Comparison of ENCODE assay signal across 8 cellular contexts in genomic region chr1:201495447-201496295, GRCh38. TPM values are rescaled to one million over a fixed set of nuclear protein-coding genes. Genes with fewer than 3 reads are reported as not detected.
DNase-seq lines count a peak whose midpoint lies in the region; ATAC-seq, FAIRE-seq and TF ChIP-seq lines count a peak whose summit lies in the region.

No MANE protein-coding gene starts in this region.

- no peak for TF ChIP-seq POLR2A in K562 (conservative IDR thresholded peaks at IDR 0.05)

- no peaks in the 10 kb centered on the region for H3K9me1 ChIP-seq in K562 (ENCODE audit: control insufficient read depth, insufficient read depth, low read length)

- H3K36me3 ChIP-seq in HEK293 (ENCODE audit: control insufficient read depth in 2 of 2, insufficient read depth in 1 of 2, low read length in 2 of 2) (no peaks in the 10 kb centered on the region), K562 (ENCODE audit: control insufficient read depth, insufficient read depth, low read length) (no peaks in the 10 kb centered on the region)

- H3K4me3 ChIP-seq in HEK293 (ENCODE audit: low read depth, low read length) (no peak overlapping the region), K562 (no peak overlapping the region)

- H2AFZ ChIP-seq in K562 (ENCODE audit: low read depth, low read length) = no peak overlapping the region

- H3K9ac ChIP-seq in K562 (ENCODE audit: insufficient read depth in 1 of 2, low read depth in 2 of 2, low read length in 2 of 2) = no peak overlapping the region

- ATAC-seq in K562 (no peak), sciatic nerve (peak; percentile 77), GM21381 (IDR thresholded peaks at IDR 0.05; ENCODE audit: unreplicated experiment) (no peak)

- WGBS in K562 (ENCODE audit: insufficient coverage, low coverage, missing lambda C conversion rate) = 39% methylated on average over 12 of the region's 12 CpGs

- TF ChIP-seq EP300 in K562 (IDR thresholded peaks at IDR 0.05; ENCODE audit: low read length) = no peak

- no peak for TF ChIP-seq RAD21 in K562 (CRISPR knock-in tag; conservative IDR thresholded peaks at IDR 0.05 in 1 of 2, IDR thresholded peaks at IDR 0.05 in 1 of 2)

- DNase-seq in K562 (ENCODE audit: extremely low read depth in 1 of 4, low spot score in 3 of 4) = no peak
- peak in 45 of 51 donors; percentile 31 to 96 (median 80) for DNase-seq in hypothalamus (lab: John Stamatoyannopoulos, UW)
- DNase-seq in sciatic nerve (ENCODE audit: low spot score) = peak; percentile 86
- DNase-seq in mesenteric fat pad (ENCODE audit: low spot score) = no peak
- no peak for DNase-seq in activated CD8-positive, alpha-beta memory T cell treated with anti-CD3 and anti-CD28 coated beads for 24 hours
- no peak for DNase-seq in GM10266 (ENCODE audit: extremely low spot score)

- in situ Hi-C loops in K562 (cut with MboI) = no loop called here

- no TSS peak for BruUV-seq in K562 (replicated peaks; lab: Mats Ljungman, UMichigan)

- no peak for FAIRE-seq in K562 (lab: Jason Lieb, UNC)

- no peak overlapping the region for H3K27ac ChIP-seq in HEK293 (ENCODE audit: extremely low read depth, low read depth, low read length)
- H3K27ac ChIP-seq in K562 (ENCODE audit: extremely low read depth, low read depth, low read length) = no peak overlapping the region

- H3K9me3 ChIP-seq in HEK293 (ENCODE audit: control insufficient read depth, insufficient read depth, low read depth, low read length) (no peaks in the 10 kb centered on the region), K562 (replicated peaks; ENCODE audit: control insufficient read depth, insufficient read depth, low read depth, low read length) (no peaks in the 10 kb centered on the region)

- no peaks in the 10 kb centered on the region for H4K20me1 ChIP-seq in K562 (replicated peaks; ENCODE audit: control insufficient read depth, insufficient read depth, low read length)

- H3K79me2 ChIP-seq in K562 (ENCODE audit: control insufficient read depth, insufficient read depth, low read length) = no peaks in the 10 kb centered on the region

- POLR2A ChIA-PET in HEK293 (lab: Yijun Ruan, JAX) (interaction anchor here (1.8 to 2.3 kb wide), 2 partner anchors 10 to 16 kb away, joined by 4 read pairs; no protein-coding TSS in a partner anchor), K562 (lab: Yijun Ruan, JAX) (interaction anchor here (0.6 to 2.8 kb wide), 11 partner anchors 9 to 419 kb away, joined by 3 to 12 read pairs (median 3); partner anchors contain the start of gene CSRP1)

- TF ChIP-seq CTCF in HEK293 (tag by site-specific recombination; IDR thresholded peaks at IDR 0.05) (no peak), K562 (IDR thresholded peaks at IDR 0.05 in 2 of 3, conservative IDR thresholded peaks at IDR 0.05 in 1 of 3; ENCODE audit: insufficient read depth in 2 of 3, low read depth in 1 of 3, low read length in 3 of 3) (no peak), GM10266 (IDR thresholded peaks at IDR 0.05; ENCODE audit: control insufficient read depth, insufficient read depth, low read depth, missing control alignments) (no peak)

- H3K4me2 ChIP-seq in K562 (ENCODE audit: insufficient read depth, low read length) = no peak overlapping the region

- H3K4me1 ChIP-seq in HEK293 (ENCODE audit: control insufficient read depth, insufficient read depth, low read length) = no peaks in the 10 kb centered on the region
- no peaks in the 10 kb centered on the region; a peak in 1 of 5 replicates for H3K4me1 ChIP-seq in K562 (replicated peaks in 1 of 2; ENCODE audit: control insufficient read depth in 2 of 2, insufficient read depth in 2 of 2, low read length in 2 of 2)

- intact Hi-C loops in K562 (cut with micrococcal nuclease) (no loop called here), sciatic nerve (cut with DNase I) (no loop called here)

- CTCF ChIA-PET in HEK293 (lab: Yijun Ruan, JAX) (interaction anchor here (0.6 to 4.8 kb wide), 4 partner anchors 17 to 685 kb away, joined by 3 to 38 read pairs (median 6); no protein-coding TSS in a partner anchor), K562 (lab: Yijun Ruan, JAX; ENCODE audit: low intra/inter-chr PET ratio) (no interaction called here)

- H3K27me3 ChIP-seq in K562 (ENCODE audit: control insufficient read depth in 2 of 2, insufficient read depth in 2 of 2, low read length in 2 of 2) = peaks cover 0 to 15% of the 10 kb centered on the region in 2 experiments; a peak in 1 of 5 replicates

TF ChIP-seq in HEK293, 187 proteins besides CTCF, POLR2A, EP300 and RAD21:
- TF ChIP-seq ZIC2 (tag by site-specific recombination; IDR thresholded peaks at IDR 0.05) (peak; percentile 79), ZSCAN16 (tag by site-specific recombination; IDR thresholded peaks at IDR 0.05) (no peak)

TF ChIP-seq in K562, 482 proteins besides CTCF, POLR2A, EP300 and RAD21 (continues in another document):
- TF ChIP-seq ZBTB43 (CRISPR knock-in tag; IDR thresholded peaks at IDR 0.05) = no peak
- TF ChIP-seq SMAD2 (IDR thresholded peaks at IDR 0.05; ENCODE audit: low read depth, low read length) = no peak
- peak; percentile 12; the same call in 1 of the 2 replicates for TF ChIP-seq RFX1 (IDR thresholded peaks at IDR 0.05)

RNA-seq across cellular contexts. Expression of gene CSRP1, which starts 11.3 kb away (rescaled TPM):
- total RNA-seq in K562 (2011; cell fraction: chromatin; rRNA removed; ENCODE audit: low replicate concordance) = 6.5 and 10.3 TPM in 2 replicates
- total RNA-seq in K562 (2011; cell fraction: nucleolus; rRNA removed) = 7.0 and 7.5 TPM in 2 replicates
- 7.3 and 8.9 TPM in 2 replicates for total RNA-seq in K562 (2011; cell fraction: nucleoplasm; rRNA removed)
- 23.7 and 30.8 TPM in 2 replicates for total RNA-seq in K562 (2014; rRNA removed)
- total RNA-seq in K562 (2014; rRNA removed; fragmentation: Illumina TruSeq; extraction: Trizol) = 19.6 and 22.6 TPM in 2 replicates
- 28.3 and 30.3 TPM in 2 replicates for total RNA-seq in K562 (2015; rRNA removed; fragmentation: Illumina TruSeq; extraction: Trizol)
- 25.7 and 28.2 TPM in 2 replicates for total RNA-seq in K562 (2021)
- polyA plus RNA-seq in K562 (2011; rRNA removed) = 21.3 and 23.7 TPM in 2 replicates
- polyA plus RNA-seq in K562 (2011; cell fraction: cytosol; rRNA removed) = 29.2 and 43.4 TPM in 2 replicates
- polyA plus RNA-seq in K562 (2011; cell fraction: nucleus; rRNA removed) = 14.3 and 20.0 TPM in 2 replicates
- 39.0 and 47.5 TPM in 2 replicates for polyA plus RNA-seq in K562 (2012)
- polyA plus RNA-seq in K562 (2014; fragmentation: Illumina TruSeq; extraction: Trizol) = 34.6 and 39.4 TPM in 2 replicates
- polyA plus RNA-seq in K562 (2014; fragmentation: Nextera tagmentation; extraction: Ambion mirVana) = 10 to 100 TPM in 1 of 2 experiments, 1 to 10 TPM in 1; 6.8 to 11.0 TPM
- 24.9 and 32.1 TPM in 2 replicates for polyA plus RNA-seq in K562 (2014; rRNA removed)
- 14.3 and 19.7 TPM in 2 replicates for polyA minus RNA-seq in K562 (2011; rRNA and poly(A)+ RNA removed)
- 12.0 and 16.7 TPM in 2 replicates for polyA minus RNA-seq in K562 (2011; cell fraction: cytosol; rRNA and poly(A)+ RNA removed)
- 7.7 and 8.8 TPM in 2 replicates for polyA minus RNA-seq in K562 (2011; cell fraction: nucleus; rRNA and poly(A)+ RNA removed)
- total RNA-seq in sciatic nerve = 768 TPM
- total RNA-seq in mesenteric fat pad = 151 TPM

RNA-seq across cellular contexts. Expression of gene PHLDA3, which starts 26.7 kb away (rescaled TPM):
- not detected in 2 replicates for total RNA-seq in K562 (2011; cell fraction: chromatin; rRNA removed; ENCODE audit: low replicate concordance)
- not detected in 2 replicates for total RNA-seq in K562 (2011; cell fraction: nucleolus; rRNA removed)
- not detected in 2 replicates for total RNA-seq in K562 (2011; cell fraction: nucleoplasm; rRNA removed)
- total RNA-seq in K562 (2014; rRNA removed) (0.27 TPM in 1 of 2 replicates, not detected in the other), K562 (2014; rRNA removed; fragmentation: Illumina TruSeq; extraction: Trizol) (not detected in 2 replicates), K562 (2015; rRNA removed; fragmentation: Illumina TruSeq; extraction: Trizol) (not detected in 2 replicates), K562 (2021) (0.11 and 0.42 TPM in 2 replicates), sciatic nerve (159 TPM), mesenteric fat pad (358 TPM)
- polyA plus RNA-seq in K562 (2011; rRNA removed) (not detected in 2 replicates), K562 (2014; fragmentation: Illumina TruSeq; extraction: Trizol) (not detected in 2 replicates), K562 (2014; fragmentation: Nextera tagmentation; extraction: Ambion mirVana) (not detected), K562 (2014; rRNA removed) (not detected in 2 replicates)
- polyA plus RNA-seq in K562 (2011; cell fraction: cytosol; rRNA removed) = 0.13 TPM in 1 of 2 replicates, not detected in the other
- polyA plus RNA-seq in K562 (2011; cell fraction: nucleus; rRNA removed) = 0.04 TPM in 1 of 2 replicates, not detected in the other
- not detected in 2 replicates for polyA plus RNA-seq in K562 (2012)
- polyA minus RNA-seq in K562 (2011; rRNA and poly(A)+ RNA removed) = not detected in 2 replicates
- not detected in 2 replicates for polyA minus RNA-seq in K562 (2011; cell fraction: cytosol; rRNA and poly(A)+ RNA removed)
- polyA minus RNA-seq in K562 (2011; cell fraction: nucleus; rRNA and poly(A)+ RNA removed) = not detected in 2 replicates

RNA-seq across cellular contexts. Expression of gene NAV1, which starts 43.3 kb away (rescaled TPM):
- total RNA-seq in K562 (2011; cell fraction: chromatin; rRNA removed; ENCODE audit: low replicate concordance) = 12.5 and 15.1 TPM in 2 replicates
- total RNA-seq in K562 (2011; cell fraction: nucleolus; rRNA removed) = 5.0 and 6.2 TPM in 2 replicates
- 10.3 and 12.7 TPM in 2 replicates for total RNA-seq in K562 (2011; cell fraction: nucleoplasm; rRNA removed)
- total RNA-seq in K562 (2014; rRNA removed) (4.5 and 4.9 TPM in 2 replicates), K562 (2014; rRNA removed; fragmentation: Illumina TruSeq; extraction: Trizol) (3.2 and 3.7 TPM in 2 replicates), K562 (2015; rRNA removed; fragmentation: Illumina TruSeq; extraction: Trizol) (2.9 and 3.3 TPM in 2 replicates), K562 (2021) (15.4 and 16.8 TPM in 2 replicates), sciatic nerve (84.0 TPM), mesenteric fat pad (133 TPM)
- polyA plus RNA-seq in K562 (2011; rRNA removed) (0.91 TPM in 2 replicates), K562 (2014; fragmentation: Illumina TruSeq; extraction: Trizol) (10.7 and 13.2 TPM in 2 replicates), K562 (2014; fragmentation: Nextera tagmentation; extraction: Ambion mirVana) (1 to 10 TPM; 1.8 to 2.1 TPM), K562 (2014; rRNA removed) (4.2 and 5.6 TPM in 2 replicates)
- 0.63 and 0.92 TPM in 2 replicates for polyA plus RNA-seq in K562 (2011; cell fraction: cytosol; rRNA removed)
- 2.0 and 4.7 TPM in 2 replicates for polyA plus RNA-seq in K562 (2011; cell fraction: nucleus; rRNA removed)
- polyA plus RNA-seq in K562 (2012) = 16.3 and 25.4 TPM in 2 replicates
- 1.5 and 1.9 TPM in 2 replicates for polyA minus RNA-seq in K562 (2011; rRNA and poly(A)+ RNA removed)
- polyA minus RNA-seq in K562 (2011; cell fraction: cytosol; rRNA and poly(A)+ RNA removed) = 3.9 and 4.1 TPM in 2 replicates
- polyA minus RNA-seq in K562 (2011; cell fraction: nucleus; rRNA and poly(A)+ RNA removed) = 2.9 and 3.0 TPM in 2 replicates

Comparison
In these comparisons a context has a peak if more than half of its experiments do, and no peak if none do; other contexts are left out.
1. DNase-seq: peak in hypothalamus (45 of 51) and sciatic nerve (single experiment); none in K562 (0 of 4), mesenteric fat pad (single experiment), activated CD8-positive, alpha-beta memory T cell treated with anti-CD3 and anti-CD28 coated beads for 24 hours (single experiment) and GM10266 (single experiment).
2. RNA of gene PHLDA3, which starts 26.7 kb away (total RNA-seq): 358 TPM in mesenteric fat pad (single experiment) and 159 TPM in sciatic nerve (single experiment); 0.11 to 0.42 TPM in K562; every median in the first group is over 100 times any median in the second.